In the genomic region with DNA sequence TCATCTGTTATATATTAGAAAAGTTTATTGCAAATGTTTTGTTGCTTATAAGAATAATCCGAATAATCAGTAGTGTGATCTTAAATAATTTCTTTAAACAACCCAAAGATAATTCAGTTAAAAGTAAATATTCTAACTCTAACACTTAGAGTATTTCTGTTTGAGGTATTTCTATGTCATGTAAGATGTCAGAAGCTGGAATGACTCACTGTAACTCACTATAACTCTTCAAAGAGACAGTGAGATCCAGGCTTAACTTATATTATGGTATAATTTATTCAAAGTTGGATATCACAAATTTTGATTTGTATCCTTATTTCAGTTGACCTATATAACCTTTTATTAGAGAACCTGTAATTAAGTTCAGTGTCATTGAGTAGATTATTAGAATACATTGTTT, we compare ENCODE assay signal across 22 cellular contexts.
"Had no signal": no experiment of that assay in that cellular context is flagged by ENCODE, and none has a peak within 500 bp of the region (broad histone marks: within the 10 kb centered on the region; RNA-seq: fewer than 3 reads in every experiment).

No MANE protein-coding gene starts in this region.

- H3K9me3 ChIP-seq: body of pancreas, gastroesophageal sphincter, heart right ventricle, right lobe of liver had no signal

- H3K9me3 Mint-ChIP-seq: activated naive CD4-positive, alpha-beta T cell treated with anti-CD3 and anti-CD28 coated beads, Interleukin-2, amount 50 U/mL, for 72 hours; activated T-cell treated with anti-CD3 and anti-CD28 coated beads, Interleukin-2, amount 50 U/mL, for 72 hours; naive B cell; neural progenitor cell; type B pancreatic cell had no signal

- H3K4me2 ChIP-seq: neural progenitor cell had no signal

- H3K27me3 Mint-ChIP-seq: naive B cell, T-helper 17 cell, type B pancreatic cell had no signal

- H3K27me3 ChIP-seq: body of pancreas, gastroesophageal sphincter, heart right ventricle, neural progenitor cell, right lobe of liver had no signal

- H3K4me3 Mint-ChIP-seq: activated CD8-positive, alpha-beta T cell treated with anti-CD3 and anti-CD28 coated beads, Interleukin-2, amount 10 ng/mL, durations not matched to agents 7 days and 5 days; activated T-cell treated with anti-CD3 and anti-CD28 coated beads, Interleukin-2, amount 50 U/mL, for 72 hours; naive B cell; neural progenitor cell; T-helper 17 cell; type B pancreatic cell had no signal

- H3K27ac ChIP-seq: body of pancreas, heart right ventricle, neural progenitor cell, right lobe of liver had no signal

- DNase-seq: activated CD4-positive, alpha-beta T cell treated with anti-CD3 and anti-CD28 coated beads for 48 hours; activated CD8-positive, alpha-beta memory T cell treated with anti-CD3 and anti-CD28 coated beads, Interleukin-2, amount 50 U/mL, for 4 hours; activated CD8-positive, alpha-beta T cell treated with anti-CD3 and anti-CD28 coated beads, Interleukin-2, amount 10 ng/mL, durations not matched to agents 7 days and 5 days; activated gamma-delta T cell; activated T-cell treated with anti-CD3 and anti-CD28 coated beads, Interleukin-2, amount 50 U/mL, for 72 hours; amniotic stem cell; body of pancreas; central memory CD4-positive, alpha-beta T cell; effector CD8-positive, alpha-beta T cell; heart right ventricle; islet precursor cell; mammary epithelial cell; naive B cell; right lobe of liver; stimulated activated CD4-positive, alpha-beta T cell treated with anti-CD3 and anti-CD28 coated beads, Interleukin-12 subunit alpha, Interleukin-12 subunit beta, amount 100 ng/mL, for 4 hours; stimulated activated naive CD4-positive, alpha-beta T cell; T-helper 17 cell had no signal

- H3K36me3 ChIP-seq: gastroesophageal sphincter, neural progenitor cell, right lobe of liver had no signal

- H2AFZ ChIP-seq: neural progenitor cell had no signal

- H3K4me3 ChIP-seq: body of pancreas, gastroesophageal sphincter, heart right ventricle, neural progenitor cell, right lobe of liver had no signal

- H3K9ac ChIP-seq: neural progenitor cell had no signal

- H3K27ac Mint-ChIP-seq: activated CD8-positive, alpha-beta T cell treated with anti-CD3 and anti-CD28 coated beads, Interleukin-2, amount 10 ng/mL, durations not matched to agents 7 days and 5 days; activated naive CD4-positive, alpha-beta T cell treated with anti-CD3 and anti-CD28 coated beads, Interleukin-2, amount 50 U/mL, for 72 hours; activated T-cell treated with anti-CD3 and anti-CD28 coated beads, Interleukin-2, amount 50 U/mL, for 72 hours; naive B cell; neural progenitor cell; T-helper 17 cell; type B pancreatic cell had no signal

- H3K36me3 Mint-ChIP-seq: activated naive CD4-positive, alpha-beta T cell treated with anti-CD3 and anti-CD28 coated beads, Interleukin-2, amount 50 U/mL, for 72 hours; naive B cell; neural progenitor cell had no signal

- ATAC-seq: activated CD8-positive, alpha-beta T cell treated with anti-CD3 and anti-CD28 coated beads, Interleukin-2, amount 10 ng/mL, durations not matched to agents 7 days and 5 days; activated naive CD4-positive, alpha-beta T cell treated with anti-CD3 and anti-CD28 coated beads, Interleukin-2, amount 50 U/mL, for 72 hours; body of pancreas; gastroesophageal sphincter; heart right ventricle; left lobe of liver; right lobe of liver; T-helper 17 cell had no signal
